Comparison of ENCODE assay signal across 18 cellular contexts in genomic region chr10:132304756-132305509, GRCh38. TPM values are rescaled to one million over a fixed set of nuclear protein-coding genes. Genes with fewer than 3 reads are reported as not detected.
DNase-seq lines count a peak whose midpoint lies in the region; ATAC-seq and TF ChIP-seq lines count a peak whose summit lies in the region.
"Had no signal": no experiment of that assay in that cellular context is flagged by ENCODE, and none has a peak within 500 bp of the region (broad histone marks: within the 10 kb centered on the region; RNA-seq: fewer than 3 reads in every experiment).

No MANE protein-coding gene starts in this region.

- no peak overlapping the region for H3K27ac ChIP-seq in thyroid gland
- H3K27ac ChIP-seq: A549, C4-2B, RWPE1, SJCRH30 had no signal

- no peaks in the 10 kb centered on the region for H3K27me3 ChIP-seq in thyroid gland
- H3K27me3 ChIP-seq: SJCRH30 had no signal

- peaks cover 24% of the 10 kb centered on the region for H3K27me3 Mint-ChIP-seq in activated naive CD8-positive, alpha-beta T cell treated with anti-CD3 and anti-CD28 coated beads, Interleukin-2, amount 10 ng/mL, durations not matched to agents 7 days and 5 days
- no peaks in the 10 kb centered on the region for H3K27me3 Mint-ChIP-seq in activated naive CD8-positive, alpha-beta T cell treated with anti-CD3 and anti-CD28 coated beads, Interleukin-2, amount 50 U/mL, for 24 hours
- no peaks in the 10 kb centered on the region for H3K27me3 Mint-ChIP-seq in chondrocyte (ENCODE audit: low read depth)
- H3K27me3 Mint-ChIP-seq in nephron (ENCODE audit: low read depth), result peaks cover 55% of the 10 kb centered on the region
- H3K27me3 Mint-ChIP-seq in type B pancreatic cell, result peaks cover 54% of the 10 kb centered on the region

- TF ChIP-seq POLR2A in thyroid gland (IDR thresholded peaks at IDR 0.05), result no peak

- DNase-seq in activated naive CD8-positive, alpha-beta T cell treated with anti-CD3 and anti-CD28 coated beads, Interleukin-2, amount 10 ng/mL, durations not matched to agents 7 days and 5 days, result peak; percentile 25
- no peak for DNase-seq in activated naive CD8-positive, alpha-beta T cell treated with anti-CD3 and anti-CD28 coated beads, Interleukin-2, amount 50 U/mL, for 24 hours
- DNase-seq in chondrocyte (ENCODE audit: low spot score) (peak; percentile 74), type B pancreatic cell (ENCODE audit: extremely low spot score, unreplicated experiment) (no peak), thyroid gland (no peak), T-helper 9 cell (no peak)
- no peak for DNase-seq in activated naive CD4-positive, alpha-beta T cell treated with anti-CD3 and anti-CD28 coated beads, Interleukin-2, amount 50 U/mL, for 72 hours (ENCODE audit: low spot score in 2 of 2)
- DNase-seq: DMS153, KG1, NCI-H1048, NCI-H146, NCI-H748 treated with DMSO at 0.1 percent for 48 hours, PC-3, SJCRH30 had no signal

- intact Hi-C loops in thyroid gland (cut with DNase I), result loop anchor here (10.0 kb wide), 1 partner anchor 230 kb away; the partner anchor contains the start of gene INPP5A

- ATAC-seq in activated naive CD8-positive, alpha-beta T cell treated with anti-CD3 and anti-CD28 coated beads, Interleukin-2, amount 10 ng/mL, durations not matched to agents 7 days and 5 days (ENCODE audit: low read depth), result no peak
- no peak for ATAC-seq in activated naive CD8-positive, alpha-beta T cell treated with anti-CD3 and anti-CD28 coated beads, Interleukin-2, amount 50 U/mL, for 24 hours
- no peak for ATAC-seq in activated naive CD4-positive, alpha-beta T cell treated with anti-CD3 and anti-CD28 coated beads, Interleukin-2, amount 50 U/mL, for 72 hours
- ATAC-seq: A549, PC-3 had no signal

- no peaks in the 10 kb centered on the region for H3K36me3 Mint-ChIP-seq in activated naive CD8-positive, alpha-beta T cell treated with anti-CD3 and anti-CD28 coated beads, Interleukin-2, amount 10 ng/mL, durations not matched to agents 7 days and 5 days
- no peaks in the 10 kb centered on the region for H3K36me3 Mint-ChIP-seq in activated naive CD8-positive, alpha-beta T cell treated with anti-CD3 and anti-CD28 coated beads, Interleukin-2, amount 50 U/mL, for 24 hours (ENCODE audit: low read depth)
- peaks cover 2% of the 10 kb centered on the region for H3K36me3 Mint-ChIP-seq in chondrocyte (ENCODE audit: low read depth)
- H3K36me3 Mint-ChIP-seq in nephron (ENCODE audit: low read depth), result no peaks in the 10 kb centered on the region
- no peaks in the 10 kb centered on the region for H3K36me3 Mint-ChIP-seq in type B pancreatic cell
- H3K36me3 Mint-ChIP-seq in activated naive CD4-positive, alpha-beta T cell treated with anti-CD3 and anti-CD28 coated beads, Interleukin-2, amount 50 U/mL, for 72 hours, result peaks cover 0 to 5% of the 10 kb centered on the region in 2 donors

- no peak overlapping the region for H3K27ac Mint-ChIP-seq in activated naive CD8-positive, alpha-beta T cell treated with anti-CD3 and anti-CD28 coated beads, Interleukin-2, amount 10 ng/mL, durations not matched to agents 7 days and 5 days
- H3K27ac Mint-ChIP-seq in activated naive CD8-positive, alpha-beta T cell treated with anti-CD3 and anti-CD28 coated beads, Interleukin-2, amount 50 U/mL, for 24 hours, result no peak overlapping the region
- H3K27ac Mint-ChIP-seq in chondrocyte (ENCODE audit: unreplicated experiment) (no peak overlapping the region), nephron (no peak overlapping the region), type B pancreatic cell (no peak overlapping the region)
- H3K27ac Mint-ChIP-seq in activated naive CD4-positive, alpha-beta T cell treated with anti-CD3 and anti-CD28 coated beads, Interleukin-2, amount 50 U/mL, for 72 hours, result no peak overlapping the region

- no peaks in the 10 kb centered on the region for H3K9me3 Mint-ChIP-seq in activated naive CD8-positive, alpha-beta T cell treated with anti-CD3 and anti-CD28 coated beads, Interleukin-2, amount 10 ng/mL, durations not matched to agents 7 days and 5 days
- H3K9me3 Mint-ChIP-seq in activated naive CD8-positive, alpha-beta T cell treated with anti-CD3 and anti-CD28 coated beads, Interleukin-2, amount 50 U/mL, for 24 hours, result no peaks in the 10 kb centered on the region
- H3K9me3 Mint-ChIP-seq in chondrocyte (ENCODE audit: low read depth) (no peaks in the 10 kb centered on the region), nephron (peaks cover 12% of the 10 kb centered on the region), type B pancreatic cell (no peaks in the 10 kb centered on the region)
- H3K9me3 Mint-ChIP-seq in activated naive CD4-positive, alpha-beta T cell treated with anti-CD3 and anti-CD28 coated beads, Interleukin-2, amount 50 U/mL, for 72 hours, result no peaks in the 10 kb centered on the region

- WGBS in thyroid gland, 2 donors, result 89 to 91% methylated on average over 15 to 20 of the region's 21 CpGs

- H3K4me1 Mint-ChIP-seq in activated naive CD8-positive, alpha-beta T cell treated with anti-CD3 and anti-CD28 coated beads, Interleukin-2, amount 10 ng/mL, durations not matched to agents 7 days and 5 days, result peaks cover 4% of the 10 kb centered on the region
- peaks cover 11% of the 10 kb centered on the region for H3K4me1 Mint-ChIP-seq in activated naive CD8-positive, alpha-beta T cell treated with anti-CD3 and anti-CD28 coated beads, Interleukin-2, amount 50 U/mL, for 24 hours
- peaks cover 12% of the 10 kb centered on the region for H3K4me1 Mint-ChIP-seq in chondrocyte (ENCODE audit: low read depth)
- H3K4me1 Mint-ChIP-seq in nephron, result peaks cover 15% of the 10 kb centered on the region
- H3K4me1 Mint-ChIP-seq in type B pancreatic cell (ENCODE audit: unreplicated experiment), result no peaks in the 10 kb centered on the region

- TF ChIP-seq CTCF in chondrocyte (IDR thresholded peaks at IDR 0.05) (no peak), nephron (IDR thresholded peaks at IDR 0.05; ENCODE audit: unreplicated experiment in 3 of 3) (no peak), type B pancreatic cell (conservative IDR thresholded peaks at IDR 0.05) (no peak), thyroid gland (IDR thresholded peaks at IDR 0.05) (no peak)

- H3K4me1 ChIP-seq in thyroid gland, result peaks cover 11 to 17% of the 10 kb centered on the region in 2 donors
- H3K4me1 ChIP-seq: SJCRH30 had no signal

- H3K36me3 ChIP-seq in thyroid gland, result no peaks in the 10 kb centered on the region
- H3K36me3 ChIP-seq: SJCRH30 had no signal

- no peak overlapping the region for H3K4me3 Mint-ChIP-seq in activated naive CD8-positive, alpha-beta T cell treated with anti-CD3 and anti-CD28 coated beads, Interleukin-2, amount 10 ng/mL, durations not matched to agents 7 days and 5 days
- H3K4me3 Mint-ChIP-seq in activated naive CD8-positive, alpha-beta T cell treated with anti-CD3 and anti-CD28 coated beads, Interleukin-2, amount 50 U/mL, for 24 hours, result no peak overlapping the region
- H3K4me3 Mint-ChIP-seq in chondrocyte (ENCODE audit: unreplicated experiment), result no peak overlapping the region
- H3K4me3 Mint-ChIP-seq in nephron, result peak overlapping the region; percentile 32 to 91 (median 78)
- H3K4me3 Mint-ChIP-seq in type B pancreatic cell, result peak overlapping the region; percentile 76

- H3K9me3 ChIP-seq in thyroid gland, result no peaks in the 10 kb centered on the region
- H3K9me3 ChIP-seq: A549, SJCRH30 had no signal

- POLR2A ChIA-PET in activated naive CD8-positive, alpha-beta T cell treated with anti-CD3 and anti-CD28 coated beads, Interleukin-2, amount 10 ng/mL, durations not matched to agents 7 days and 5 days (lab: Charles Lee), result no interaction called here

- no peak overlapping the region for H3K4me3 ChIP-seq in thyroid gland (replicated peaks in 1 of 3)
- H3K4me3 ChIP-seq: A549, SJCRH30 had no signal

RNA-seq across cellular contexts. Expression of gene STK32C, which starts 2.8 kb away (rescaled TPM):
- total RNA-seq in activated naive CD8-positive, alpha-beta T cell treated with anti-CD3 and anti-CD28 coated beads, Interleukin-2, amount 10 ng/mL, durations not matched to agents 7 days and 5 days, result 10 to 100 TPM; 12.5 TPM
- total RNA-seq in chondrocyte (15.8 to 17.9 TPM (median 17.2 TPM) in 3 replicates), type B pancreatic cell (ENCODE audit: low replicate concordance) (8.0 and 12.9 TPM in 2 replicates), thyroid gland (1 to 10 TPM; 3.3 to 5.7 (median 3.5) TPM)
- 10 to 100 TPM; 14.5 to 25.5 TPM for total RNA-seq in activated naive CD4-positive, alpha-beta T cell treated with anti-CD3 and anti-CD28 coated beads, Interleukin-2, amount 50 U/mL, for 72 hours

RNA-seq across cellular contexts. Expression of gene LRRC27, which starts 27.1 kb away (rescaled TPM):
- total RNA-seq in activated naive CD8-positive, alpha-beta T cell treated with anti-CD3 and anti-CD28 coated beads, Interleukin-2, amount 10 ng/mL, durations not matched to agents 7 days and 5 days, result 1 to 10 TPM; 4.7 to 6.3 TPM
- total RNA-seq in chondrocyte, result 10.2 to 14.4 TPM (median 13.2 TPM) in 3 replicates
- total RNA-seq in type B pancreatic cell (ENCODE audit: low replicate concordance), result 8.9 and 14.2 TPM in 2 replicates
- 1 to 10 TPM; 4.1 to 7.2 TPM for total RNA-seq in activated naive CD4-positive, alpha-beta T cell treated with anti-CD3 and anti-CD28 coated beads, Interleukin-2, amount 50 U/mL, for 72 hours
- total RNA-seq in thyroid gland, result 10 to 100 TPM; 14.0 to 24.4 (median 19.4) TPM

Comparison
In these comparisons a context has a peak if more than half of its experiments do, and no peak if none do; other contexts are left out.
1. DNase-seq: peak in activated naive CD8-positive, alpha-beta T cell treated with anti-CD3 and anti-CD28 coated beads, Interleukin-2, amount 10 ng/mL, durations not matched to agents 7 days and 5 days (single experiment) and chondrocyte (single experiment); none in activated naive CD8-positive, alpha-beta T cell treated with anti-CD3 and anti-CD28 coated beads, Interleukin-2, amount 50 U/mL, for 24 hours (single experiment), type B pancreatic cell (single experiment), activated naive CD4-positive, alpha-beta T cell treated with anti-CD3 and anti-CD28 coated beads, Interleukin-2, amount 50 U/mL, for 72 hours (0 of 2), thyroid gland (0 of 2) and T-helper 9 cell (single experiment).
2. H3K4me3 Mint-ChIP-seq: peak in nephron (3 of 3) and type B pancreatic cell (single experiment); none in activated naive CD8-positive, alpha-beta T cell treated with anti-CD3 and anti-CD28 coated beads, Interleukin-2, amount 10 ng/mL, durations not matched to agents 7 days and 5 days (single experiment), activated naive CD8-positive, alpha-beta T cell treated with anti-CD3 and anti-CD28 coated beads, Interleukin-2, amount 50 U/mL, for 24 hours (single experiment) and chondrocyte (single experiment).